ENCODE assay signal across 8 cellular contexts in genomic region chr2:158179660-158180059, GRCh38.
DNase-seq lines count a peak whose midpoint lies in the region; ATAC-seq and TF ChIP-seq lines count a peak whose summit lies in the region.

No MANE protein-coding gene starts in this region.

- ATAC-seq in GM21423 (IDR thresholded peaks at IDR 0.05; ENCODE audit: unreplicated experiment) = no peak

- DNase-seq in NCI-H345 (lab: John Stamatoyannopoulos, UW) (peak; percentile 11), NCI-H345 treated with DMSO at 0.1 percent for 48 hours (lab: John Stamatoyannopoulos, UW; ENCODE audit: unreplicated experiment) (no peak), NAMALWA (ENCODE audit: low spot score) (peak; percentile 47), dorsolateral prefrontal cortex (no peak), smooth muscle cell (lab: John Stamatoyannopoulos, UW; ENCODE audit: unreplicated experiment) (no peak), SHP77 treated with DMSO at 0.1 percent for 48 hours (lab: John Stamatoyannopoulos, UW) (no peak)
- DNase-seq in activated CD4-positive, alpha-beta T cell treated with anti-CD3 and anti-CD28 coated beads, Interleukin-2, amount 50 U/mL, for 48 hours = no peak

- H3K27me3 ChIP-seq in dorsolateral prefrontal cortex = no peaks in the 10 kb centered on the region
- no peaks in the 10 kb centered on the region for H3K27me3 ChIP-seq in smooth muscle cell (ENCODE audit: low read depth)

- no peak overlapping the region for H3K4me3 ChIP-seq in dorsolateral prefrontal cortex
- no peak overlapping the region for H3K4me3 ChIP-seq in smooth muscle cell

- no peaks in the 10 kb centered on the region for H3K36me3 ChIP-seq in smooth muscle cell (ENCODE audit: low read depth)

- no peaks in the 10 kb centered on the region for H3K4me1 ChIP-seq in smooth muscle cell (ENCODE audit: low read depth)

- TF ChIP-seq CTCF in dorsolateral prefrontal cortex (IDR thresholded peaks at IDR 0.05 in 54 of 56, conservative IDR thresholded peaks at IDR 0.05 in 2 of 56; ENCODE audit: low read depth in 1 of 56, partially characterized antibody in 56 of 56) (peak in 55 of 56 donors; percentile 20 to 79 (median 56)), smooth muscle cell (IDR thresholded peaks at IDR 0.05; ENCODE audit: borderline replicate concordance, insufficient read depth, poor library complexity, severe bottlenecking) (peak; percentile 39)

- H3F3A ChIP-seq in smooth muscle cell (ENCODE audit: low read depth) = no peaks in the 10 kb centered on the region

- no peak overlapping the region for H3K9ac ChIP-seq in smooth muscle cell (ENCODE audit: low read depth)

- H3K4me2 ChIP-seq in smooth muscle cell = no peak overlapping the region

- intact Hi-C loops in dorsolateral prefrontal cortex (cut with DNase I) = loop anchor here (2.0 to 10.0 kb wide), 4 partner anchors 155 to 573 kb away; partner anchors contain the start of genes CCDC148 (in 2 of the 2) and PKP4 (in 2 of the 2)

- no peak overlapping the region for H3K27ac ChIP-seq in dorsolateral prefrontal cortex
- no peak overlapping the region for H3K27ac ChIP-seq in smooth muscle cell (ENCODE audit: low read depth)

- 69% methylated on average over 2 of the region's 2 CpGs for WGBS in smooth muscle cell (ENCODE audit: low lambda C conversion rate)

- H2AFZ ChIP-seq in smooth muscle cell (ENCODE audit: low read depth) = no peak overlapping the region

- H3K9me3 ChIP-seq in smooth muscle cell (replicated peaks; ENCODE audit: low read depth) = no peaks in the 10 kb centered on the region

- H3K79me2 ChIP-seq in smooth muscle cell (ENCODE audit: low read depth) = no peaks in the 10 kb centered on the region

- no peaks in the 10 kb centered on the region for H4K20me1 ChIP-seq in smooth muscle cell (ENCODE audit: low read depth)

Comparison
In these comparisons a context has a peak if more than half of its experiments do, and no peak if none do; other contexts are left out.
1. DNase-seq: peak in NCI-H345 (single experiment) and NAMALWA (single experiment); none in NCI-H345 treated with DMSO at 0.1 percent for 48 hours (single experiment), dorsolateral prefrontal cortex (0 of 10), smooth muscle cell (single experiment), activated CD4-positive, alpha-beta T cell treated with anti-CD3 and anti-CD28 coated beads, Interleukin-2, amount 50 U/mL, for 48 hours (0 of 2) and SHP77 treated with DMSO at 0.1 percent for 48 hours (single experiment).